1 cellular context compared by ENCODE assay signal in the genomic region with DNA sequence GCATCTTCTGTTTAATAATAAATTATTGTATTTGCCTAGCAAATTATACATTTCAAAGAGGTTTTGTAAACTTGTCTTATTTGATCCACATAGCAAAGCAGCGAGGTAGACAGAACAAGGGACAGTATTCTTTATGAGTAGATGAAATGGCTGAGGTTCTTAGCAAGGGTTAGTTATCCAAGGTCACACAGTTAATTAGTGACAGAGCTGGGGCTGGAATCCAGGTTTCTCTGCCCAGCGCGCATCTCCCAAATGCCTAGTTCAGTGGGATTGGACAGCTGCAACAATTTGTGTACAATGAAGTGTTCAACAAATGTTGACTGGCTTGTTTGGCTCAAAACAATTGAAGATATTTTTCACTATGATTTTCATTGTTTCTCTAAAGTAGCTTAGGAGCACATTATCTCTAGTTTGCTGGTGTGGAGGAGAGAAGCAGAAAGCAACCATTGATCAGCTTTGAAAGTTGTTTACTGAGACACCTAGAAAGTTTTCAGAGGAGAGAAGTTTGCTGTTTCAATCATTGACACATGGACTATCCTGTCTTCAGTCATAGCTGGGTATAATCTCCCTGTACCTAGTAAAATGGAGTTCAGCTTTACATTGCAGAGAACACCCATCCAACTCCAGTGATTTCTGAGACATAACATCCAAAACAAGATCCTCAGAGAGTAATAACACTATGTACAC.
TF ChIP-seq lines count a peak whose summit lies in the region.

No MANE protein-coding gene starts in this region.

TF ChIP-seq in HepG2, 621 proteins besides CTCF, POLR2A, EP300 and RAD21 (continued from another document and continues in another):
- TF ChIP-seq, protein P1, sequence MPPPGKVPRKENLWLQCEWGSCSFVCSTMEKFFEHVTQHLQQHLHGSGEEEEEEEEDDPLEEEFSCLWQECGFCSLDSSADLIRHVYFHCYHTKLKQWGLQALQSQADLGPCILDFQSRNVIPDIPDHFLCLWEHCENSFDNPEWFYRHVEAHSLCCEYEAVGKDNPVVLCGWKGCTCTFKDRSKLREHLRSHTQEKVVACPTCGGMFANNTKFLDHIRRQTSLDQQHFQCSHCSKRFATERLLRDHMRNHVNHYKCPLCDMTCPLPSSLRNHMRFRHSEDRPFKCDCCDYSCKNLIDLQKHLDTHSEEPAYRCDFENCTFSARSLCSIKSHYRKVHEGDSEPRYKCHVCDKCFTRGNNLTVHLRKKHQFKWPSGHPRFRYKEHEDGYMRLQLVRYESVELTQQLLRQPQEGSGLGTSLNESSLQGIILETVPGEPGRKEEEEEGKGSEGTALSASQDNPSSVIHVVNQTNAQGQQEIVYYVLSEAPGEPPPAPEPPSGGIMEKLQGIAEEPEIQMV (CRISPR knock-in tag; IDR thresholded peaks at IDR 0.05; ENCODE audit: low read depth) = no peak
- TF ChIP-seq, protein P2, sequence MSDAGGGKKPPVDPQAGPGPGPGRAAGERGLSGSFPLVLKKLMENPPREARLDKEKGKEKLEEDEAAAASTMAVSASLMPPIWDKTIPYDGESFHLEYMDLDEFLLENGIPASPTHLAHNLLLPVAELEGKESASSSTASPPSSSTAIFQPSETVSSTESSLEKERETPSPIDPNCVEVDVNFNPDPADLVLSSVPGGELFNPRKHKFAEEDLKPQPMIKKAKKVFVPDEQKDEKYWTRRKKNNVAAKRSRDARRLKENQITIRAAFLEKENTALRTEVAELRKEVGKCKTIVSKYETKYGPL (CRISPR knock-in tag; IDR thresholded peaks at IDR 0.05) = no peak
- TF ChIP-seq ZNF678 (CRISPR knock-in tag; IDR thresholded peaks at IDR 0.05) = no peak
- TF ChIP-seq SAP130 (CRISPR knock-in tag; IDR thresholded peaks at IDR 0.05; ENCODE audit: low read depth) = peak; percentile 29; the same call in 1 of the 2 replicates
- no peak for TF ChIP-seq ZNF629 (CRISPR knock-in tag; conservative IDR thresholded peaks at IDR 0.05)
- 0 out of 2 replicates have a peak, but pooled peaks have one; percentile 14 for TF ChIP-seq THAP11 (CRISPR knock-in tag; IDR thresholded peaks at IDR 0.05)
- TF ChIP-seq, protein P3, sequence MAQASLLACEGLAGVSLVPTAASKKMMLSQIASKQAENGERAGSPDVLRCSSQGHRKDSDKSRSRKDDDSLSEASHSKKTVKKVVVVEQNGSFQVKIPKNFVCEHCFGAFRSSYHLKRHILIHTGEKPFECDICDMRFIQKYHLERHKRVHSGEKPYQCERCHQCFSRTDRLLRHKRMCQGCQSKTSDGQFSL (CRISPR knock-in tag; IDR thresholded peaks at IDR 0.05) = no peak
- TF ChIP-seq ADNP (CRISPR knock-in tag; IDR thresholded peaks at IDR 0.05) = no peak
- TF ChIP-seq KLF15 (CRISPR knock-in tag; IDR thresholded peaks at IDR 0.05; ENCODE audit: borderline replicate concordance) = no peak
- TF ChIP-seq POLR2AphosphoS2 (IDR thresholded peaks at IDR 0.05; ENCODE audit: low read depth, low read length) = no peak
- TF ChIP-seq ATF7 (IDR thresholded peaks at IDR 0.05) = no peak
- no peak for TF ChIP-seq ATF7 (CRISPR knock-in tag; IDR thresholded peaks at IDR 0.05)
- TF ChIP-seq, protein P4, sequence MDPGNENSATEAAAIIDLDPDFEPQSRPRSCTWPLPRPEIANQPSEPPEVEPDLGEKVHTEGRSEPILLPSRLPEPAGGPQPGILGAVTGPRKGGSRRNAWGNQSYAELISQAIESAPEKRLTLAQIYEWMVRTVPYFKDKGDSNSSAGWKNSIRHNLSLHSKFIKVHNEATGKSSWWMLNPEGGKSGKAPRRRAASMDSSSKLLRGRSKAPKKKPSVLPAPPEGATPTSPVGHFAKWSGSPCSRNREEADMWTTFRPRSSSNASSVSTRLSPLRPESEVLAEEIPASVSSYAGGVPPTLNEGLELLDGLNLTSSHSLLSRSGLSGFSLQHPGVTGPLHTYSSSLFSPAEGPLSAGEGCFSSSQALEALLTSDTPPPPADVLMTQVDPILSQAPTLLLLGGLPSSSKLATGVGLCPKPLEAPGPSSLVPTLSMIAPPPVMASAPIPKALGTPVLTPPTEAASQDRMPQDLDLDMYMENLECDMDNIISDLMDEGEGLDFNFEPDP (CRISPR knock-in tag; conservative IDR thresholded peaks at IDR 0.05) = no peak
- TF ChIP-seq ZNF652 (CRISPR knock-in tag; IDR thresholded peaks at IDR 0.05; ENCODE audit: borderline replicate concordance, low read depth) = peak; percentile 41; the same call in 1 of the 2 replicates
- TF ChIP-seq, protein P5, sequence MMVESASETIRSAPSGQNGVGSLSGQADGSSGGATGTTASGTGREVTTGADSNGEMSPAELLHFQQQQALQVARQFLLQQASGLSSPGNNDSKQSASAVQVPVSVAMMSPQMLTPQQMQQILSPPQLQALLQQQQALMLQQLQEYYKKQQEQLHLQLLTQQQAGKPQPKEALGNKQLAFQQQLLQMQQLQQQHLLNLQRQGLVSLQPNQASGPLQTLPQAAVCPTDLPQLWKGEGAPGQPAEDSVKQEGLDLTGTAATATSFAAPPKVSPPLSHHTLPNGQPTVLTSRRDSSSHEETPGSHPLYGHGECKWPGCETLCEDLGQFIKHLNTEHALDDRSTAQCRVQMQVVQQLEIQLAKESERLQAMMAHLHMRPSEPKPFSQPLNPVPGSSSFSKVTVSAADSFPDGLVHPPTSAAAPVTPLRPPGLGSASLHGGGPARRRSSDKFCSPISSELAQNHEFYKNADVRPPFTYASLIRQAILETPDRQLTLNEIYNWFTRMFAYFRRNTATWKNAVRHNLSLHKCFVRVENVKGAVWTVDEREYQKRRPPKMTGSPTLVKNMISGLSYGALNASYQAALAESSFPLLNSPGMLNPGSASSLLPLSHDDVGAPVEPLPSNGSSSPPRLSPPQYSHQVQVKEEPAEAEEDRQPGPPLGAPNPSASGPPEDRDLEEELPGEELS (CRISPR knock-in tag; IDR thresholded peaks at IDR 0.05) = peak; percentile 92
- peak; percentile 98 for TF ChIP-seq MIXL1 (CRISPR knock-in tag; IDR thresholded peaks at IDR 0.05)
- TF ChIP-seq RNF2 (conservative IDR thresholded peaks at IDR 0.05; ENCODE audit: low read depth) = no peak
- no peak for TF ChIP-seq RFX5 (IDR thresholded peaks at IDR 0.05; ENCODE audit: low read depth, low read length)
- no peak for TF ChIP-seq ZNF335 (CRISPR knock-in tag; IDR thresholded peaks at IDR 0.05)
- no peak for TF ChIP-seq ZNF746 (CRISPR knock-in tag; IDR thresholded peaks at IDR 0.05)
- no peak for TF ChIP-seq XRCC5 (optimal IDR thresholded peaks at IDR 0.05; ENCODE audit: low read length)
- TF ChIP-seq TCF7L2 (IDR thresholded peaks at IDR 0.05; ENCODE audit: low read depth, low read length) = no peak
- TF ChIP-seq ZNF616 (CRISPR knock-in tag; IDR thresholded peaks at IDR 0.05; ENCODE audit: low read depth) = no peak
- TF ChIP-seq SRSF9 (IDR thresholded peaks at IDR 0.05; ENCODE audit: borderline replicate concordance, insufficient read depth, low read depth, low read length, poor library complexity, severe bottlenecking) = no peak
- no peak for TF ChIP-seq PAX8 (CRISPR knock-in tag; IDR thresholded peaks at IDR 0.05; ENCODE audit: borderline replicate concordance)
- no peak for TF ChIP-seq ATAD3A (CRISPR knock-in tag; IDR thresholded peaks at IDR 0.05)
- TF ChIP-seq, protein P6, sequence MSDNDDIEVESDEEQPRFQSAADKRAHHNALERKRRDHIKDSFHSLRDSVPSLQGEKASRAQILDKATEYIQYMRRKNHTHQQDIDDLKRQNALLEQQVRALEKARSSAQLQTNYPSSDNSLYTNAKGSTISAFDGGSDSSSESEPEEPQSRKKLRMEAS (IDR thresholded peaks at IDR 0.05) = 0 out of 2 replicates have a peak, but pooled peaks have one; percentile 15
- TF ChIP-seq ZMYM4 (CRISPR knock-in tag; IDR thresholded peaks at IDR 0.05) = peak; percentile 82
- TF ChIP-seq RXRB (CRISPR knock-in tag; IDR thresholded peaks at IDR 0.05; ENCODE audit: borderline replicate concordance) = 0 out of 2 replicates have a peak, but pooled peaks have one; percentile 17
- no peak for TF ChIP-seq SMARCC2 (IDR thresholded peaks at IDR 0.05)
- no peak for TF ChIP-seq MXD4 (CRISPR knock-in tag; IDR thresholded peaks at IDR 0.05)
- TF ChIP-seq, protein P7, sequence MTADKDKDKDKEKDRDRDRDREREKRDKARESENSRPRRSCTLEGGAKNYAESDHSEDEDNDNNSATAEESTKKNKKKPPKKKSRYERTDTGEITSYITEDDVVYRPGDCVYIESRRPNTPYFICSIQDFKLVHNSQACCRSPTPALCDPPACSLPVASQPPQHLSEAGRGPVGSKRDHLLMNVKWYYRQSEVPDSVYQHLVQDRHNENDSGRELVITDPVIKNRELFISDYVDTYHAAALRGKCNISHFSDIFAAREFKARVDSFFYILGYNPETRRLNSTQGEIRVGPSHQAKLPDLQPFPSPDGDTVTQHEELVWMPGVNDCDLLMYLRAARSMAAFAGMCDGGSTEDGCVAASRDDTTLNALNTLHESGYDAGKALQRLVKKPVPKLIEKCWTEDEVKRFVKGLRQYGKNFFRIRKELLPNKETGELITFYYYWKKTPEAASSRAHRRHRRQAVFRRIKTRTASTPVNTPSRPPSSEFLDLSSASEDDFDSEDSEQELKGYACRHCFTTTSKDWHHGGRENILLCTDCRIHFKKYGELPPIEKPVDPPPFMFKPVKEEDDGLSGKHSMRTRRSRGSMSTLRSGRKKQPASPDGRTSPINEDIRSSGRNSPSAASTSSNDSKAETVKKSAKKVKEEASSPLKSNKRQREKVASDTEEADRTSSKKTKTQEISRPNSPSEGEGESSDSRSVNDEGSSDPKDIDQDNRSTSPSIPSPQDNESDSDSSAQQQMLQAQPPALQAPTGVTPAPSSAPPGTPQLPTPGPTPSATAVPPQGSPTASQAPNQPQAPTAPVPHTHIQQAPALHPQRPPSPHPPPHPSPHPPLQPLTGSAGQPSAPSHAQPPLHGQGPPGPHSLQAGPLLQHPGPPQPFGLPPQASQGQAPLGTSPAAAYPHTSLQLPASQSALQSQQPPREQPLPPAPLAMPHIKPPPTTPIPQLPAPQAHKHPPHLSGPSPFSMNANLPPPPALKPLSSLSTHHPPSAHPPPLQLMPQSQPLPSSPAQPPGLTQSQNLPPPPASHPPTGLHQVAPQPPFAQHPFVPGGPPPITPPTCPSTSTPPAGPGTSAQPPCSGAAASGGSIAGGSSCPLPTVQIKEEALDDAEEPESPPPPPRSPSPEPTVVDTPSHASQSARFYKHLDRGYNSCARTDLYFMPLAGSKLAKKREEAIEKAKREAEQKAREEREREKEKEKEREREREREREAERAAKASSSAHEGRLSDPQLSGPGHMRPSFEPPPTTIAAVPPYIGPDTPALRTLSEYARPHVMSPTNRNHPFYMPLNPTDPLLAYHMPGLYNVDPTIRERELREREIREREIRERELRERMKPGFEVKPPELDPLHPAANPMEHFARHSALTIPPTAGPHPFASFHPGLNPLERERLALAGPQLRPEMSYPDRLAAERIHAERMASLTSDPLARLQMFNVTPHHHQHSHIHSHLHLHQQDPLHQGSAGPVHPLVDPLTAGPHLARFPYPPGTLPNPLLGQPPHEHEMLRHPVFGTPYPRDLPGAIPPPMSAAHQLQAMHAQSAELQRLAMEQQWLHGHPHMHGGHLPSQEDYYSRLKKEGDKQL (CRISPR knock-in tag; IDR thresholded peaks at IDR 0.05; ENCODE audit: low read depth) = no peak
- no peak; the same call in 1 of the 2 replicates for TF ChIP-seq HOXA5 (CRISPR knock-in tag; IDR thresholded peaks at IDR 0.05)
- no peak for TF ChIP-seq IKZF1 (IDR thresholded peaks at IDR 0.05)
- TF ChIP-seq, protein P8, sequence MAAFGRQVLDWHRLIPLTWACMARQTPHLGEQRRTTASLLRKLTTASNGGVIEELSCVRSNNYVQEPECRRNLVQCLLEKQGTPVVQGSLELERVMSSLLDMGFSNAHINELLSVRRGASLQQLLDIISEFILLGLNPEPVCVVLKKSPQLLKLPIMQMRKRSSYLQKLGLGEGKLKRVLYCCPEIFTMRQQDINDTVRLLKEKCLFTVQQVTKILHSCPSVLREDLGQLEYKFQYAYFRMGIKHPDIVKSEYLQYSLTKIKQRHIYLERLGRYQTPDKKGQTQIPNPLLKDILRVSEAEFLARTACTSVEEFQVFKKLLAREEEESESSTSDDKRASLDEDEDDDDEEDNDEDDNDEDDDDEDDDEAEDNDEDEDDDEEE (CRISPR knock-in tag; IDR thresholded peaks at IDR 0.05) = no peak
- no peak for TF ChIP-seq RBM22 (optimal IDR thresholded peaks at IDR 0.05; ENCODE audit: low read length)
- TF ChIP-seq KDM5B (CRISPR knock-in tag; IDR thresholded peaks at IDR 0.05; ENCODE audit: borderline replicate concordance) = no peak
- TF ChIP-seq ZKSCAN5 (CRISPR knock-in tag; IDR thresholded peaks at IDR 0.05) = no peak
- TF ChIP-seq, protein P9, sequence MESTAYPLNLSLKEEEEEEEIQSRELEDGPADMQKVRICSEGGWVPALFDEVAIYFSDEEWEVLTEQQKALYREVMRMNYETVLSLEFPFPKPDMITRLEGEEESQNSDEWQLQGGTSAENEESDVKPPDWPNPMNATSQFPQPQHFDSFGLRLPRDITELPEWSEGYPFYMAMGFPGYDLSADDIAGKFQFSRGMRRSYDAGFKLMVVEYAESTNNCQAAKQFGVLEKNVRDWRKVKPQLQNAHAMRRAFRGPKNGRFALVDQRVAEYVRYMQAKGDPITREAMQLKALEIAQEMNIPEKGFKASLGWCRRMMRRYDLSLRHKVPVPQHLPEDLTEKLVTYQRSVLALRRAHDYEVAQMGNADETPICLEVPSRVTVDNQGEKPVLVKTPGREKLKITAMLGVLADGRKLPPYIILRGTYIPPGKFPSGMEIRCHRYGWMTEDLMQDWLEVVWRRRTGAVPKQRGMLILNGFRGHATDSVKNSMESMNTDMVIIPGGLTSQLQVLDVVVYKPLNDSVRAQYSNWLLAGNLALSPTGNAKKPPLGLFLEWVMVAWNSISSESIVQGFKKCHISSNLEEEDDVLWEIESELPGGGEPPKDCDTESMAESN (CRISPR knock-in tag; conservative IDR thresholded peaks at IDR 0.05) = no peak
- TF ChIP-seq, protein P10, sequence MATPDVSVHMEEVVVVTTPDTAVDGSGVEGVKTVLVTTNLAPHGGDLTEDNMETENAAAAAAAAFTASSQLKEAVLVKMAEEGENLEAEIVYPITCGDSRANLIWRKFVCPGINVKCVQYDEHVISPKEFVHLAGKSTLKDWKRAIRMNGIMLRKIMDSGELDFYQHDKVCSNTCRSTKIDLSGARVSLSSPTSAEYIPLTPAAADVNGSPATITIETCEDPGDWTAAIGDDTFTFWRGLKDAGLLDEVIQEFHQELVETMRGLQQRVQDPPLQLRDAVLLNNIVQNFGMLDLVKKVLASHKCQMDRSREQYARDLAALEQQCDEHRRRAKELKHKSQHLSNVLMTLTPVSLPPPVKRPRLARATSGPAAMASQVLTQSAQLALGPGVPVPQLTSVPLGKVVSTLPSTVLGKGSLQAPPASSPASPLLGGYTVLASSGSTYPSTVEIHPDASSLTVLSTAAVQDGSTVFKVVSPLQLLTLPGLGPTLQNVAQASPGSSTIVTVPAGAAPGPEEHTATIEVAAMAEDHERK (CRISPR knock-in tag; IDR thresholded peaks at IDR 0.05; ENCODE audit: low read depth) = no peak
- 0 out of 4 replicates have a peak, but pooled peaks of 1 of the 2 experiments have one; percentile 11 for TF ChIP-seq KLF16 (CRISPR knock-in tag; IDR thresholded peaks at IDR 0.05)
- TF ChIP-seq POGZ (CRISPR knock-in tag; IDR thresholded peaks at IDR 0.05) = peak; percentile 75
